ENCODE assay signal across 31 cellular contexts in the genomic region with DNA sequence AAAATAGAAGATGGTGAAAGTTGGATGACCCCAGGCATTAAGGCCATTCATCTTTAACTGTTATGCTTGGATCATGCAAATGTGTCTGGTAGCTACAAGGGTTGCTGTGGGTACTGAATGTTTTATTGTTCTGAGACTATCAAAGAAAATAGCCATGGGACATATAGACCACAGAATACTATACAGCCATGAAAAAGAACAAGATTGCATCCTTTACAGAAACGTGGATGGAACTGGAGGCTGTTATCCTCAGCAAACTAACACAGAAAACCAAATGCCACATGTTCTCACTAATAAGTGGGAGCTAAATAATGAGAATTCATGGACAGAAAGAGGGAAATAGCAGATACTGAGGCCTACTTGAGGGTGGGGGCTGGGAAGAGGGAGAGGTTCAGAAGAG.
"Had no signal": no experiment of that assay in that cellular context is flagged by ENCODE, and none has a peak within 500 bp of the region (broad histone marks: within the 10 kb centered on the region; RNA-seq: fewer than 3 reads in every experiment).

No MANE protein-coding gene starts in this region.

- H3K27me3 ChIP-seq: body of pancreas had no signal

- FAIRE-seq: colon, endothelial cell of umbilical vein had no signal

- H3K4me1 ChIP-seq: body of pancreas had no signal

- H3K27ac ChIP-seq: body of pancreas, epithelial cell of prostate had no signal

- DNase-seq: activated CD4-positive, alpha-beta memory T cell treated with anti-CD3 and anti-CD28 coated beads for 36 hours; activated CD4-positive, alpha-beta T cell treated with anti-CD3 and anti-CD28 coated beads for 36 hours; activated CD4-positive, alpha-beta T cell treated with anti-CD3 and anti-CD28 coated beads, Interleukin-2, amount 10 ng/mL, durations not matched to agents 24 days and 14 days; activated CD4-positive, CD25-positive, alpha-beta regulatory T cell; activated CD4-positive, CD25-positive, alpha-beta regulatory T cell treated with anti-CD3 and anti-CD28 coated beads, Interleukin-2, amount 50 U/mL, for 72 hours; activated CD8-positive, alpha-beta memory T cell treated with anti-CD3 and anti-CD28 coated beads, Interleukin-2, amount 10 ng/mL, durations not matched to agents 7 days and 5 days; activated CD8-positive, alpha-beta memory T cell treated with anti-CD3 and anti-CD28 coated beads, Interleukin-2, amount 50 U/mL, for 4 hours; activated CD8-positive, alpha-beta T cell treated with anti-CD3 and anti-CD28 coated beads, Interleukin-2, amount 10 ng/mL, durations not matched to agents 7 days and 5 days; activated gamma-delta T cell; activated naive CD4-positive, alpha-beta T cell; activated naive CD4-positive, alpha-beta T cell treated with anti-CD3 and anti-CD28 coated beads, Interleukin-2, amount 10 ng/mL, durations not matched to agents 7 days and 5 days; activated naive CD8-positive, alpha-beta T cell treated with anti-CD3 and anti-CD28 coated beads, Interleukin-2, amount 10 ng/mL, durations not matched to agents 7 days and 5 days; activated T-cell treated with anti-CD3 and anti-CD28 coated beads, Interleukin-2, amount 50 U/mL, for 24 hours; activated T-cell treated with anti-CD3 and anti-CD28 coated beads, Interleukin-2, amount 50 U/mL, for 72 hours; amniotic stem cell; anterior cingulate cortex; body of pancreas; caudate nucleus; cortex of kidney; dermis blood vessel endothelial cell; effector CD4-positive, alpha-beta T cell; effector memory CD8-positive, alpha-beta T cell; foreskin fibroblast; T-helper 1 cell; T-helper 17 cell; T1000 had no signal

- ATAC-seq: activated CD4-positive, alpha-beta T cell treated with anti-CD3 and anti-CD28 coated beads for 36 hours; activated CD8-positive, alpha-beta memory T cell treated with anti-CD3 and anti-CD28 coated beads, Interleukin-2, amount 10 ng/mL, durations not matched to agents 7 days and 5 days; activated CD8-positive, alpha-beta T cell treated with anti-CD3 and anti-CD28 coated beads, Interleukin-2, amount 10 ng/mL, durations not matched to agents 7 days and 5 days; activated naive CD4-positive, alpha-beta T cell treated with anti-CD3 and anti-CD28 coated beads, Interleukin-2, amount 50 U/mL, for 72 hours; activated T-cell treated with anti-CD3 and anti-CD28 coated beads, Interleukin-2, amount 50 U/mL, for 72 hours; body of pancreas; effector memory CD8-positive, alpha-beta T cell; T-helper 17 cell had no signal

- H3K27ac Mint-ChIP-seq: activated CD4-positive, alpha-beta memory T cell treated with anti-CD3 and anti-CD28 coated beads for 36 hours; activated CD4-positive, alpha-beta T cell treated with anti-CD3 and anti-CD28 coated beads for 36 hours; activated CD4-positive, alpha-beta T cell treated with anti-CD3 and anti-CD28 coated beads, Interleukin-2, amount 10 ng/mL, durations not matched to agents 24 days and 14 days; activated CD8-positive, alpha-beta memory T cell treated with anti-CD3 and anti-CD28 coated beads, Interleukin-2, amount 10 ng/mL, durations not matched to agents 7 days and 5 days; activated CD8-positive, alpha-beta T cell treated with anti-CD3 and anti-CD28 coated beads, Interleukin-2, amount 10 ng/mL, durations not matched to agents 7 days and 5 days; activated naive CD4-positive, alpha-beta T cell treated with anti-CD3 and anti-CD28 coated beads, Interleukin-2, amount 10 ng/mL, durations not matched to agents 7 days and 5 days; activated naive CD4-positive, alpha-beta T cell treated with anti-CD3 and anti-CD28 coated beads, Interleukin-2, amount 50 U/mL, for 72 hours; activated naive CD8-positive, alpha-beta T cell treated with anti-CD3 and anti-CD28 coated beads, Interleukin-2, amount 10 ng/mL, durations not matched to agents 7 days and 5 days; activated T-cell treated with anti-CD3 and anti-CD28 coated beads, Interleukin-2, amount 50 U/mL, for 24 hours; activated T-cell treated with anti-CD3 and anti-CD28 coated beads, Interleukin-2, amount 50 U/mL, for 72 hours; effector memory CD8-positive, alpha-beta T cell; T-helper 17 cell; T-helper 2 cell treated with Interferon-gamma antibody and Interleukin-4, amounts not matched to agents 5 μg/mL and 100 μg/mL, for 36 hours had no signal

- H3K27me3 Mint-ChIP-seq: activated CD4-positive, alpha-beta memory T cell treated with anti-CD3 and anti-CD28 coated beads for 36 hours; activated CD4-positive, alpha-beta T cell treated with anti-CD3 and anti-CD28 coated beads for 36 hours; activated CD4-positive, alpha-beta T cell treated with anti-CD3 and anti-CD28 coated beads, Interleukin-2, amount 10 ng/mL, durations not matched to agents 24 days and 14 days; activated CD8-positive, alpha-beta memory T cell treated with anti-CD3 and anti-CD28 coated beads, Interleukin-2, amount 10 ng/mL, durations not matched to agents 7 days and 5 days; activated naive CD4-positive, alpha-beta T cell treated with anti-CD3 and anti-CD28 coated beads, Interleukin-2, amount 10 ng/mL, durations not matched to agents 7 days and 5 days; activated T-cell treated with anti-CD3 and anti-CD28 coated beads, Interleukin-2, amount 50 U/mL, for 24 hours; effector memory CD8-positive, alpha-beta T cell had no signal

- H3K9me3 Mint-ChIP-seq: activated CD4-positive, alpha-beta memory T cell treated with anti-CD3 and anti-CD28 coated beads for 36 hours; activated CD4-positive, alpha-beta T cell treated with anti-CD3 and anti-CD28 coated beads, Interleukin-2, amount 10 ng/mL, durations not matched to agents 24 days and 14 days; activated naive CD4-positive, alpha-beta T cell treated with anti-CD3 and anti-CD28 coated beads, Interleukin-2, amount 10 ng/mL, durations not matched to agents 7 days and 5 days; activated naive CD4-positive, alpha-beta T cell treated with anti-CD3 and anti-CD28 coated beads, Interleukin-2, amount 50 U/mL, for 72 hours; activated naive CD8-positive, alpha-beta T cell treated with anti-CD3 and anti-CD28 coated beads, Interleukin-2, amount 10 ng/mL, durations not matched to agents 7 days and 5 days; activated T-cell treated with anti-CD3 and anti-CD28 coated beads, Interleukin-2, amount 50 U/mL, for 24 hours; activated T-cell treated with anti-CD3 and anti-CD28 coated beads, Interleukin-2, amount 50 U/mL, for 72 hours; effector memory CD8-positive, alpha-beta T cell; T-helper 2 cell treated with Interferon-gamma antibody and Interleukin-4, amounts not matched to agents 5 μg/mL and 100 μg/mL, for 36 hours had no signal

- H3K36me3 Mint-ChIP-seq: activated CD4-positive, alpha-beta memory T cell treated with anti-CD3 and anti-CD28 coated beads for 36 hours; activated naive CD4-positive, alpha-beta T cell treated with anti-CD3 and anti-CD28 coated beads, Interleukin-2, amount 10 ng/mL, durations not matched to agents 7 days and 5 days; activated naive CD4-positive, alpha-beta T cell treated with anti-CD3 and anti-CD28 coated beads, Interleukin-2, amount 50 U/mL, for 72 hours had no signal

- H3K4me3 ChIP-seq: body of pancreas had no signal

- H3K4me3 Mint-ChIP-seq: activated CD4-positive, alpha-beta memory T cell treated with anti-CD3 and anti-CD28 coated beads for 36 hours; activated CD4-positive, alpha-beta T cell treated with anti-CD3 and anti-CD28 coated beads for 36 hours; activated CD4-positive, alpha-beta T cell treated with anti-CD3 and anti-CD28 coated beads, Interleukin-2, amount 10 ng/mL, durations not matched to agents 24 days and 14 days; activated CD8-positive, alpha-beta memory T cell treated with anti-CD3 and anti-CD28 coated beads, Interleukin-2, amount 10 ng/mL, durations not matched to agents 7 days and 5 days; activated CD8-positive, alpha-beta T cell treated with anti-CD3 and anti-CD28 coated beads, Interleukin-2, amount 10 ng/mL, durations not matched to agents 7 days and 5 days; activated naive CD4-positive, alpha-beta T cell treated with anti-CD3 and anti-CD28 coated beads, Interleukin-2, amount 10 ng/mL, durations not matched to agents 7 days and 5 days; activated naive CD8-positive, alpha-beta T cell treated with anti-CD3 and anti-CD28 coated beads, Interleukin-2, amount 10 ng/mL, durations not matched to agents 7 days and 5 days; activated T-cell treated with anti-CD3 and anti-CD28 coated beads, Interleukin-2, amount 50 U/mL, for 24 hours; activated T-cell treated with anti-CD3 and anti-CD28 coated beads, Interleukin-2, amount 50 U/mL, for 72 hours; effector memory CD8-positive, alpha-beta T cell; T-helper 17 cell; T-helper 2 cell treated with Interferon-gamma antibody and Interleukin-4, amounts not matched to agents 5 μg/mL and 100 μg/mL, for 36 hours had no signal

- H3K9me3 ChIP-seq: body of pancreas had no signal
